8 cellular contexts compared by ENCODE assay signal in the genomic region with DNA sequence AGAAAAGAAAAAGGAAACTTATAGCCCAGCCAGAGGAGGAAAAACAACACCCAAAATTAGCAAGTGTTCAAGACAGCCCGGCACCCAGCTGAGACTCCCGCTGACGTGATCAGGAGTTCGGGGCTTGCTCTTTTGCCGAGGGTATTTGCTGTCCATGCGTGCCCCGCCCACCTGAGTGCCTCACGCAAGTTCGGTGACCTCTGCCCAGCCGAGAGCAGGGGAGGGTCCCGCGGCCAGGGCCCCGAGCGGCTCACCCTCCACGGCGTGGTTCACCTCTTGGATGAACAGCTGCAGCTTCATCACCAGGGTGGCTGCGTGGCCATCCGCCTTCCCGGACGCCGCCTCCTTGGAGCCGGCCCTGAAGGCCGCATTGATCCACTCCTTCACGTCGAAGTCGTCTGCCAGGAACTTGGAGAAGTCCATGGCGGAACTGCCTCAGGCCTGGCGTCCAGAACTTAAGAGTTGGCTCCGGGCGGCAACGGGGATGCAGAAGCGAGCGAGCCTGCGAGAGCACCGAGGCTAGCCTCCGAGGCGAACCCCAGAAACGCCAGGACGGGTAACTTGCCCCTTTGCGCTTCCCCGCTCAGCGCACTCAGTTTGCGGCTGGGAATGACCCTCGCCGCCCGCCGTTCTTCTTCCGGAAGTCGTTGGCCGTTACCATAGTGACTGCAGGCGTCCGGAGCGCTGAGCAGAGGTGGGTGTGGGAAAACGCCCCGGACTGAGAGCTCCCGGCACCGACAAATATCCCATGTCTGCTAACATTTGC. TPM values are rescaled to one million over a fixed set of nuclear protein-coding genes. Genes with fewer than 3 reads are reported as not detected.
DNase-seq lines count a peak whose midpoint lies in the region; ATAC-seq lines count a peak whose summit lies in the region.

A gene (minus strand): TSS at position 618 of the 766 bp plus-strand sequence. CDS start 195 bp downstream, at position 423.

- no peaks in the 10 kb centered on the region for H3K9me3 Mint-ChIP-seq in dendritic cell treated with granulocyte-macrophage colony-stimulating factor and Interleukin-4, amounts not matched to agents 40 ng/mL and 50 ng/mL, for 4 days

- no peaks in the 10 kb centered on the region for H3K27me3 Mint-ChIP-seq in dendritic cell treated with granulocyte-macrophage colony-stimulating factor and Interleukin-4, amounts not matched to agents 40 ng/mL and 50 ng/mL, for 4 days

- peak within 1 kb of the TSS; percentile 89 for H3K27ac Mint-ChIP-seq in dendritic cell treated with granulocyte-macrophage colony-stimulating factor and Interleukin-4, amounts not matched to agents 40 ng/mL and 50 ng/mL, for 4 days

- peaks cover 44% of the 10 kb centered on the region for H3K36me3 Mint-ChIP-seq in dendritic cell treated with granulocyte-macrophage colony-stimulating factor and Interleukin-4, amounts not matched to agents 40 ng/mL and 50 ng/mL, for 4 days (ENCODE audit: low read depth)

- DNase-seq in AG20443 (ENCODE audit: low spot score): peak; percentile 94
- DNase-seq in NCI-H69 (lab: John Stamatoyannopoulos, UW): peak; percentile 93
- peak; percentile 78 to 80 for DNase-seq in activated CD4-positive, alpha-beta T cell treated with anti-CD3 and anti-CD28 coated beads, Interleukin-2, amount 50 U/mL, for 4 hours
- DNase-seq in left lobe of liver (ENCODE audit: low spot score): peak; percentile 92
- DNase-seq in stimulated activated CD4-positive, alpha-beta T cell treated with anti-CD3 and anti-CD28 coated beads, Interleukin-1b, Interleukin-23, amount 100 ng/mL, for 48 hours: peak; percentile 86

- H3K4me3 Mint-ChIP-seq in dendritic cell treated with granulocyte-macrophage colony-stimulating factor and Interleukin-4, amounts not matched to agents 40 ng/mL and 50 ng/mL, for 4 days: peak within 1 kb of the TSS; percentile 96

- ATAC-seq in GM19043 (IDR thresholded peaks at IDR 0.05; ENCODE audit: low read depth, unreplicated experiment) (peak; percentile 64), HG03432 (IDR thresholded peaks at IDR 0.05; ENCODE audit: unreplicated experiment) (peak; percentile 92), left lobe of liver (peak; percentile 94)

- H3K4me1 Mint-ChIP-seq in dendritic cell treated with granulocyte-macrophage colony-stimulating factor and Interleukin-4, amounts not matched to agents 40 ng/mL and 50 ng/mL, for 4 days (ENCODE audit: low read depth): peaks cover 40% of the 10 kb centered on the region

- intact Hi-C loops in dendritic cell treated with granulocyte-macrophage colony-stimulating factor and Interleukin-4, amounts not matched to agents 40 ng/mL and 50 ng/mL, for 4 days (cut with micrococcal nuclease): loop anchor here (2.0 to 10.0 kb wide), 2 partner anchors 102 to 188 kb away; a partner anchor contains a TSS

RNA-seq across cellular contexts. Expression of the gene that starts here (rescaled TPM):
- 6.8 TPM for total RNA-seq in left lobe of liver

Comparison
In these comparisons a context has a peak if more than half of its experiments do, and no peak if none do; other contexts are left out.
1. Peak in every context shown above with its lines: DNase-seq and ATAC-seq.